5 cellular contexts compared by ENCODE assay signal in the genomic region with DNA sequence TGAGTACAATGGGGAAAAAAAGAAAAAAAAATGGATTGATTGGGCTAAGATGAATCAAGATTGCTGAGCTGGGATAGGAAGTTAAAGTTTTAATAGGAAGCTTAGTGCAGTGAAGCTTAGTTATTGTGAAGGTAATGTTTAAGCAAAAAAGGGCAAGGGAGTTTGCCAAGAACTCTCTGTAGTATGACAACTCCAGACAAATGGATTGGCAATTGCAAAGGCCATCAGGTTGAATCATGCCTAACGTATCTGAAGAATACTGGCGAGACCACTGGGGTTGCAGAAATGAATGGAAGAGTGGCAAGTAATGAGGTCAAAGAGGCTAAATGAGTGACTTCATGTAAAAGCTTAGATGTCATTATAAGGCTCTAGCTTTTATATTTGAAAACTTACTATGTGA.
"Had no signal": no experiment of that assay in that cellular context is flagged by ENCODE, and none has a peak within 500 bp of the region (broad histone marks: within the 10 kb centered on the region; RNA-seq: fewer than 3 reads in every experiment).

No MANE protein-coding gene starts in this region.

- DNase-seq: H9, HCEC 1CT, KBM-7 had no signal

- ATAC-seq: GM23338, HepG2 had no signal
